Comparison of ENCODE assay signal across 10 cellular contexts in genomic region chr17:80253631-80254395, GRCh38. TPM values are rescaled to one million over a fixed set of nuclear protein-coding genes. Genes with fewer than 3 reads are reported as not detected.
DNase-seq lines count a peak whose midpoint lies in the region; ATAC-seq, FAIRE-seq and TF ChIP-seq lines count a peak whose summit lies in the region.
"Had no signal": no experiment of that assay in that cellular context is flagged by ENCODE, and none has a peak within 500 bp of the region (broad histone marks: within the 10 kb centered on the region; RNA-seq: fewer than 3 reads in every experiment).

No MANE protein-coding gene starts in this region.

- H3K27me3 ChIP-seq in upper lobe of left lung: no peaks in the 10 kb centered on the region

- no peak for FAIRE-seq in GM12891 (lab: Jason Lieb, UNC)

- TF ChIP-seq POLR2A in upper lobe of left lung (IDR thresholded peaks at IDR 0.05) (no peak), GM12891 (IDR thresholded peaks at IDR 0.05; ENCODE audit: low read depth, low read length) (no peak)

- no peaks in the 10 kb centered on the region for H3K27me3 Mint-ChIP-seq in activated naive CD4-positive, alpha-beta T cell treated with anti-CD3 and anti-CD28 coated beads, Interleukin-2, amount 50 U/mL, for 24 hours
- no peaks in the 10 kb centered on the region for H3K27me3 Mint-ChIP-seq in activated naive CD8-positive, alpha-beta T cell treated with anti-CD3 and anti-CD28 coated beads, Interleukin-2, amount 10 ng/mL, durations not matched to agents 7 days and 5 days
- peaks cover 2% of the 10 kb centered on the region for H3K27me3 Mint-ChIP-seq in memory B cell
- H3K27me3 Mint-ChIP-seq: B cell had no signal

- intact Hi-C loops in Right ventricle myocardium superior (cut with DNase I): no loop called here

- peak overlapping the region; percentile 82 to 89 (median 86) for H3K27ac ChIP-seq in upper lobe of left lung
- H3K27ac ChIP-seq: HL-60 had no signal

- no peak for TF ChIP-seq EP300 in upper lobe of left lung (IDR thresholded peaks at IDR 0.05)

- no peak overlapping the region for H3K4me3 ChIP-seq in upper lobe of left lung

- no peaks in the 10 kb centered on the region for H3K36me3 Mint-ChIP-seq in activated naive CD4-positive, alpha-beta T cell treated with anti-CD3 and anti-CD28 coated beads, Interleukin-2, amount 50 U/mL, for 24 hours
- H3K36me3 Mint-ChIP-seq in activated naive CD8-positive, alpha-beta T cell treated with anti-CD3 and anti-CD28 coated beads, Interleukin-2, amount 10 ng/mL, durations not matched to agents 7 days and 5 days: no peaks in the 10 kb centered on the region
- H3K36me3 Mint-ChIP-seq in memory B cell: peaks cover 2% of the 10 kb centered on the region

- no peak overlapping the region for H3K4me3 Mint-ChIP-seq in activated naive CD4-positive, alpha-beta T cell treated with anti-CD3 and anti-CD28 coated beads, Interleukin-2, amount 50 U/mL, for 24 hours
- H3K4me3 Mint-ChIP-seq in activated naive CD8-positive, alpha-beta T cell treated with anti-CD3 and anti-CD28 coated beads, Interleukin-2, amount 10 ng/mL, durations not matched to agents 7 days and 5 days: no peak overlapping the region
- no peak overlapping the region for H3K4me3 Mint-ChIP-seq in memory B cell

- DNase-seq in activated naive CD4-positive, alpha-beta T cell treated with anti-CD3 and anti-CD28 coated beads, Interleukin-2, amount 50 U/mL, for 16 hours: no peak
- no peak for DNase-seq in activated naive CD8-positive, alpha-beta T cell treated with anti-CD3 and anti-CD28 coated beads, Interleukin-2, amount 10 ng/mL, durations not matched to agents 7 days and 5 days
- DNase-seq in memory B cell (ENCODE audit: low spot score in 2 of 2) (no peak), upper lobe of left lung (no peak), GM12891 (ENCODE audit: insufficient read length, low spot score) (no peak), Right ventricle myocardium superior (no peak)

- ATAC-seq in activated naive CD8-positive, alpha-beta T cell treated with anti-CD3 and anti-CD28 coated beads, Interleukin-2, amount 10 ng/mL, durations not matched to agents 7 days and 5 days (ENCODE audit: low read depth): no peak
- ATAC-seq in memory B cell (ENCODE audit: low read depth) (no peak), upper lobe of left lung (ENCODE audit: low FRiP score in 2 of 2) (no peak), Right ventricle myocardium superior (ENCODE audit: poor library complexity) (no peak), GM19395 (IDR thresholded peaks at IDR 0.05; ENCODE audit: unreplicated experiment) (no peak)

- H3K36me3 ChIP-seq in upper lobe of left lung: peaks cover 4 to 29% (median 13%) of the 10 kb centered on the region in 4 donors

- H3K9me3 Mint-ChIP-seq in activated naive CD4-positive, alpha-beta T cell treated with anti-CD3 and anti-CD28 coated beads, Interleukin-2, amount 50 U/mL, for 24 hours: no peaks in the 10 kb centered on the region
- no peaks in the 10 kb centered on the region for H3K9me3 Mint-ChIP-seq in activated naive CD8-positive, alpha-beta T cell treated with anti-CD3 and anti-CD28 coated beads, Interleukin-2, amount 10 ng/mL, durations not matched to agents 7 days and 5 days
- H3K9me3 Mint-ChIP-seq in memory B cell: no peaks in the 10 kb centered on the region

- H3K27ac Mint-ChIP-seq in activated naive CD4-positive, alpha-beta T cell treated with anti-CD3 and anti-CD28 coated beads, Interleukin-2, amount 50 U/mL, for 24 hours: peak overlapping the region; percentile 98
- peak overlapping the region; percentile 51 for H3K27ac Mint-ChIP-seq in activated naive CD8-positive, alpha-beta T cell treated with anti-CD3 and anti-CD28 coated beads, Interleukin-2, amount 10 ng/mL, durations not matched to agents 7 days and 5 days
- peak overlapping the region; percentile 36 for H3K27ac Mint-ChIP-seq in memory B cell

- 79 to 81% methylated on average over 17 to 21 of the region's 21 CpGs for WGBS in upper lobe of left lung, 2 donors

- H3K4me1 Mint-ChIP-seq in activated naive CD4-positive, alpha-beta T cell treated with anti-CD3 and anti-CD28 coated beads, Interleukin-2, amount 50 U/mL, for 24 hours: peaks cover 46% of the 10 kb centered on the region
- peaks cover 31% of the 10 kb centered on the region for H3K4me1 Mint-ChIP-seq in activated naive CD8-positive, alpha-beta T cell treated with anti-CD3 and anti-CD28 coated beads, Interleukin-2, amount 10 ng/mL, durations not matched to agents 7 days and 5 days
- peaks cover 15% of the 10 kb centered on the region for H3K4me1 Mint-ChIP-seq in memory B cell

- no peak for TF ChIP-seq CTCF in upper lobe of left lung (IDR thresholded peaks at IDR 0.05)

- POLR2A ChIA-PET in activated naive CD8-positive, alpha-beta T cell treated with anti-CD3 and anti-CD28 coated beads, Interleukin-2, amount 10 ng/mL, durations not matched to agents 7 days and 5 days (lab: Charles Lee): interaction anchor here (1.3 kb wide), 1 partner anchor 11 kb away, joined by 11 read pairs; no protein-coding TSS in a partner anchor

- H3K9me3 ChIP-seq in upper lobe of left lung: no peaks in the 10 kb centered on the region

- peaks cover 17 to 33% (median 27%) of the 10 kb centered on the region in 4 donors for H3K4me1 ChIP-seq in upper lobe of left lung

TF ChIP-seq in GM12891, 5 proteins besides CTCF, POLR2A, EP300 and RAD21:
- TF ChIP-seq SPI1 (IDR thresholded peaks at IDR 0.05; ENCODE audit: low read depth, low read length) (no peak), TAF1 (IDR thresholded peaks at IDR 0.05; ENCODE audit: low read depth, low read length) (no peak)

RNA-seq across cellular contexts. Expression of gene RNF213, which starts 6.8 kb away (rescaled TPM):
- 100 to 1,000 TPM; 488 TPM for total RNA-seq in activated naive CD8-positive, alpha-beta T cell treated with anti-CD3 and anti-CD28 coated beads, Interleukin-2, amount 10 ng/mL, durations not matched to agents 7 days and 5 days
- total RNA-seq in upper lobe of left lung (100 to 1,000 TPM; 135 to 619 (median 207) TPM), Right ventricle myocardium superior (29.9 TPM)
- polyA plus RNA-seq in GM12891 (2012; ENCODE audit: low read depth, missing spikeins): 55.7 TPM

RNA-seq across cellular contexts. Expression of gene SLC26A11, which starts 33.6 kb away (rescaled TPM):
- 10 to 100 TPM; 45.3 to 45.4 TPM for total RNA-seq in activated naive CD8-positive, alpha-beta T cell treated with anti-CD3 and anti-CD28 coated beads, Interleukin-2, amount 10 ng/mL, durations not matched to agents 7 days and 5 days
- total RNA-seq in upper lobe of left lung (100 to 1,000 TPM in 1 of 6 donors, 10 to 100 TPM in 5; 14.8 to 162 (median 43.1) TPM), Right ventricle myocardium superior (5.1 TPM)
- 1.9 TPM for polyA plus RNA-seq in GM12891 (2012; ENCODE audit: low read depth, missing spikeins)

RNA-seq across cellular contexts. Expression of gene SGSH, which starts 33.7 kb away (rescaled TPM):
- total RNA-seq in activated naive CD8-positive, alpha-beta T cell treated with anti-CD3 and anti-CD28 coated beads, Interleukin-2, amount 10 ng/mL, durations not matched to agents 7 days and 5 days: 10 to 100 TPM; 51.3 to 57.1 TPM
- 100 to 1,000 TPM in 2 of 6 donors, 10 to 100 TPM in 4; 36.3 to 264 (median 65.0) TPM for total RNA-seq in upper lobe of left lung
- 14.0 TPM for polyA plus RNA-seq in GM12891 (2012; ENCODE audit: low read depth, missing spikeins)
- 13.4 TPM for total RNA-seq in Right ventricle myocardium superior

Comparison
In these comparisons a context has a peak if more than half of its experiments do, and no peak if none do; other contexts are left out.
1. H3K27ac Mint-ChIP-seq: peak in every context shown above with its lines; median percentile 98 in activated naive CD4-positive, alpha-beta T cell treated with anti-CD3 and anti-CD28 coated beads, Interleukin-2, amount 50 U/mL, for 24 hours; 51 in activated naive CD8-positive, alpha-beta T cell treated with anti-CD3 and anti-CD28 coated beads, Interleukin-2, amount 10 ng/mL, durations not matched to agents 7 days and 5 days; 36 in memory B cell.